ENCODE assay signal across 8 cellular contexts in genomic region chr9:4970970-4971641, GRCh38. TPM values are rescaled to one million over a fixed set of nuclear protein-coding genes. Genes with fewer than 3 reads are reported as not detected.
A peak's percentile ranks its signal among the peaks of the same experiment; 100 is the strongest.
DNase-seq lines count a peak whose midpoint lies in the region; ATAC-seq, FAIRE-seq and TF ChIP-seq lines count a peak whose summit lies in the region.

No MANE protein-coding gene starts in this region.

- H3K4me1 Mint-ChIP-seq in activated naive CD8-positive, alpha-beta T cell treated with anti-CD3 and anti-CD28 coated beads, Interleukin-2, amount 50 U/mL, for 24 hours: peaks cover 18% of the 10 kb centered on the region

- H3K4me3 ChIP-seq in MM.1S (ENCODE audit: low read length) (peak overlapping the region; percentile 18), spleen (peak overlapping the region in 2 of 8 donors; percentile 20 to 42), lower leg skin (ENCODE audit: low read depth, poor library complexity, severe bottlenecking) (no peak overlapping the region)

- H3K36me3 Mint-ChIP-seq in activated naive CD8-positive, alpha-beta T cell treated with anti-CD3 and anti-CD28 coated beads, Interleukin-2, amount 50 U/mL, for 24 hours (ENCODE audit: low read depth): no peaks in the 10 kb centered on the region

- intact Hi-C loops in spleen (cut with DNase I; ENCODE audit: low total_unique reads) (no loop called here), lower leg skin (cut with DNase I; ENCODE audit: low total_unique reads) (no loop called here)

- TF ChIP-seq CTCF in MM.1S (IDR thresholded peaks at IDR 0.05; ENCODE audit: low read length) (no peak), spleen (IDR thresholded peaks at IDR 0.05 in 8 of 11, conservative IDR thresholded peaks at IDR 0.05 in 3 of 11) (no peak), lower leg skin (IDR thresholded peaks at IDR 0.05) (no peak)

- H3K36me3 ChIP-seq in MM.1S (replicated peaks; ENCODE audit: insufficient read depth, low read length) (no peaks in the 10 kb centered on the region), spleen (no peaks in the 10 kb centered on the region)

- no peaks in the 10 kb centered on the region for H3K27me3 Mint-ChIP-seq in activated naive CD8-positive, alpha-beta T cell treated with anti-CD3 and anti-CD28 coated beads, Interleukin-2, amount 50 U/mL, for 24 hours

- TF ChIP-seq POLR2A in GM12891 (IDR thresholded peaks at IDR 0.05; ENCODE audit: low read depth, low read length): peak; percentile 62; the same call in 1 of the 2 replicates
- TF ChIP-seq POLR2A in spleen (IDR thresholded peaks at IDR 0.05): no peak
- no peak for TF ChIP-seq POLR2A in lower leg skin (IDR thresholded peaks at IDR 0.05)

- no peaks in the 10 kb centered on the region for H3K9me3 ChIP-seq in MM.1S (replicated peaks; ENCODE audit: insufficient read depth, low read length)
- H3K9me3 ChIP-seq in spleen: no peaks in the 10 kb centered on the region

- H3K4me1 ChIP-seq in MM.1S (ENCODE audit: low read length) (peaks cover 12% of the 10 kb centered on the region), spleen (peaks cover 0 to 29% (median 20%) of the 10 kb centered on the region in 6 donors)

- no peaks in the 10 kb centered on the region for H3K79me2 ChIP-seq in MM.1S (ENCODE audit: low read length)

- H3K4me2 ChIP-seq in MM.1S (ENCODE audit: low read depth, low read length): peak overlapping the region; percentile 35; the same call in 1 of the 2 replicates

- H3K27ac ChIP-seq in MM.1S (ENCODE audit: low read length) (peak overlapping the region; percentile 9; the same call in 1 of the 2 replicates), spleen (peak overlapping the region in 4 of 8 donors; percentile 8 to 69 (median 51))

- peaks cover 5% of the 10 kb centered on the region; the same call in 1 of the 2 replicates for H3F3A ChIP-seq in MM.1S (ENCODE audit: insufficient read depth, low read length)

- peak; percentile 90 for FAIRE-seq in GM12891 (lab: Jason Lieb, UNC)

- H3K9ac ChIP-seq in MM.1S (ENCODE audit: low read length): peak overlapping the region; percentile 1; the same call in 1 of the 2 replicates

- DNase-seq in GM12891 (ENCODE audit: insufficient read length, low spot score) (no peak), MM.1S (peak; percentile 63), kidney tubule cell (ENCODE audit: low spot score) (no peak), spleen (no peak), lower leg skin (ENCODE audit: low spot score in 2 of 2) (no peak), DMS53 treated with DMSO at 0.1 percent for 48 hours (lab: John Stamatoyannopoulos, UW; ENCODE audit: unreplicated experiment) (no peak)
- peak; percentile 70 for DNase-seq in activated naive CD8-positive, alpha-beta T cell treated with anti-CD3 and anti-CD28 coated beads, Interleukin-2, amount 50 U/mL, for 24 hours

- H3K27me3 ChIP-seq in MM.1S (replicated peaks; ENCODE audit: insufficient read depth, low read length) (no peaks in the 10 kb centered on the region), spleen (replicated peaks in 1 of 7) (no peaks in the 10 kb centered on the region)

- H2AFZ ChIP-seq in MM.1S (ENCODE audit: low read length): peak overlapping the region; percentile 48

- no peaks in the 10 kb centered on the region for H4K20me1 ChIP-seq in MM.1S (ENCODE audit: insufficient read depth, low read length)

- no peak overlapping the region for H3K27ac Mint-ChIP-seq in activated naive CD8-positive, alpha-beta T cell treated with anti-CD3 and anti-CD28 coated beads, Interleukin-2, amount 50 U/mL, for 24 hours

- WGBS in spleen, 5 donors: 55 to 70% (median 63%) methylated on average over 8 of the region's 8 CpGs
- WGBS in lower leg skin, 2 donors: 71 to 75% methylated on average over 8 of the region's 8 CpGs

- H3K9me2 ChIP-seq in MM.1S (replicated peaks; ENCODE audit: insufficient read depth, low read length): no peaks in the 10 kb centered on the region

- H3K9me3 Mint-ChIP-seq in activated naive CD8-positive, alpha-beta T cell treated with anti-CD3 and anti-CD28 coated beads, Interleukin-2, amount 50 U/mL, for 24 hours: no peaks in the 10 kb centered on the region

- peak; percentile 88 for ATAC-seq in GM21528 (IDR thresholded peaks at IDR 0.05; ENCODE audit: low FRiP score, unreplicated experiment)
- peak; percentile 91 for ATAC-seq in activated naive CD8-positive, alpha-beta T cell treated with anti-CD3 and anti-CD28 coated beads, Interleukin-2, amount 50 U/mL, for 24 hours

- H3K4me3 Mint-ChIP-seq in activated naive CD8-positive, alpha-beta T cell treated with anti-CD3 and anti-CD28 coated beads, Interleukin-2, amount 50 U/mL, for 24 hours: no peak overlapping the region

TF ChIP-seq in GM12891, 5 proteins besides CTCF, POLR2A, EP300 and RAD21:
- TF ChIP-seq POLR2AphosphoS5 (IDR thresholded peaks at IDR 0.05; ENCODE audit: low read depth, low read length) (no peak), SPI1 (IDR thresholded peaks at IDR 0.05; ENCODE audit: low read depth, low read length) (peak; percentile 92), TAF1 (IDR thresholded peaks at IDR 0.05; ENCODE audit: low read depth, low read length) (no peak), POU2F2 (IDR thresholded peaks at IDR 0.05; ENCODE audit: low read depth, low read length) (no peak; the same call in 1 of the 2 replicates), PAX5 (IDR thresholded peaks at IDR 0.05; ENCODE audit: insufficient read depth, low read length, severe bottlenecking) (no peak)

RNA-seq across cellular contexts. Expression of gene JAK2, which starts 14.0 kb away (rescaled TPM):
- 5.5 TPM for polyA plus RNA-seq in GM12891 (2012; ENCODE audit: low read depth, missing spikeins)
- total RNA-seq in spleen (10 to 100 TPM; 40.9 to 61.2 (median 54.6) TPM), lower leg skin (10 to 100 TPM; 24.1 to 46.2 (median 34.4) TPM)
- polyA plus RNA-seq in spleen: 10 to 100 TPM in 1 of 3 donors, 1 to 10 TPM in 2; 7.1 to 10.1 (median 7.3) TPM

Comparison
In these comparisons a context has a peak if more than half of its experiments do, and no peak if none do; other contexts are left out.
1. DNase-seq: peak in MM.1S (single experiment) and activated naive CD8-positive, alpha-beta T cell treated with anti-CD3 and anti-CD28 coated beads, Interleukin-2, amount 50 U/mL, for 24 hours (single experiment); none in GM12891 (single experiment), kidney tubule cell (single experiment), spleen (single experiment), lower leg skin (0 of 2) and DMS53 treated with DMSO at 0.1 percent for 48 hours (single experiment).